8 cellular contexts compared by ENCODE assay signal in genomic region chr3:14319654-14320182, GRCh38.
DNase-seq lines count a peak whose midpoint lies in the region; ATAC-seq and TF ChIP-seq lines count a peak whose summit lies in the region.

No MANE protein-coding gene starts in this region.

- peaks cover 5% of the 10 kb centered on the region for H3K9me3 Mint-ChIP-seq in mesothelial cell of epicardium

- H3K4me3 ChIP-seq in OCI-LY3 (ENCODE audit: low read length) (peak overlapping the region; percentile 74), choroid plexus epithelial cell (ENCODE audit: low read depth, low read length) (no peak overlapping the region)

- peak overlapping the region; percentile 85 for H2AFZ ChIP-seq in OCI-LY3 (ENCODE audit: low read depth, low read length)

- H3K4me3 Mint-ChIP-seq in mesothelial cell of epicardium: peak overlapping the region; percentile 26

- H4K20me1 ChIP-seq in OCI-LY3 (ENCODE audit: insufficient read depth, low read length): no peaks in the 10 kb centered on the region

- H3K4me1 Mint-ChIP-seq in mesothelial cell of epicardium: peaks cover 3% of the 10 kb centered on the region

- H3K27me3 ChIP-seq in OCI-LY3 (ENCODE audit: low read depth, low read length): peaks cover 9% of the 10 kb centered on the region

- H3K4me1 ChIP-seq in OCI-LY3 (ENCODE audit: low read length): peaks cover 22% of the 10 kb centered on the region

- no peak for TF ChIP-seq CTCF in OCI-LY3 (IDR thresholded peaks at IDR 0.05; ENCODE audit: low read depth, low read length)
- TF ChIP-seq CTCF in choroid plexus epithelial cell (conservative IDR thresholded peaks at IDR 0.05; ENCODE audit: low read depth, low read length): no peak
- no peak for TF ChIP-seq CTCF in mesothelial cell of epicardium (IDR thresholded peaks at IDR 0.05; ENCODE audit: unreplicated experiment)

- peak overlapping the region; percentile 72 for H3K4me2 ChIP-seq in OCI-LY3 (ENCODE audit: low read length)

- no peak overlapping the region for H3K27ac ChIP-seq in OCI-LY3 (ENCODE audit: low read length)

- H3K36me3 ChIP-seq in OCI-LY3 (replicated peaks; ENCODE audit: low read depth, low read length): no peaks in the 10 kb centered on the region

- no peaks in the 10 kb centered on the region for H3K36me3 Mint-ChIP-seq in mesothelial cell of epicardium

- no peak overlapping the region for H3K27ac Mint-ChIP-seq in mesothelial cell of epicardium

- peak overlapping the region; percentile 40; the same call in 1 of the 2 replicates for H3K9ac ChIP-seq in OCI-LY3 (ENCODE audit: low read length)

- ATAC-seq in HG03196 (IDR thresholded peaks at IDR 0.05; ENCODE audit: unreplicated experiment): peak; percentile 88

- no peaks in the 10 kb centered on the region for H3K9me3 ChIP-seq in OCI-LY3 (ENCODE audit: insufficient read depth, low read length)

- peaks cover 11% of the 10 kb centered on the region for H3K27me3 Mint-ChIP-seq in mesothelial cell of epicardium (ENCODE audit: low read depth)

- DNase-seq in DMS53 treated with DMSO at 0.1 percent for 48 hours (lab: John Stamatoyannopoulos, UW; ENCODE audit: unreplicated experiment) (peak; percentile 62), GM19238 (ENCODE audit: insufficient read length, low spot score) (peak; percentile 68), choroid plexus epithelial cell (ENCODE audit: low read depth) (peak; percentile 80), mesothelial cell of epicardium (ENCODE audit: low spot score in 2 of 2, unreplicated experiment in 2 of 2) (no peak), NCI-H187 (lab: John Stamatoyannopoulos, UW) (no peak), cortex of kidney (lab: John Stamatoyannopoulos, UW) (no peak)

- H3K79me2 ChIP-seq in OCI-LY3 (ENCODE audit: low read length): no peaks in the 10 kb centered on the region

Comparison
In these comparisons a context has a peak if more than half of its experiments do, and no peak if none do; other contexts are left out.
1. DNase-seq: peak in DMS53 treated with DMSO at 0.1 percent for 48 hours (single experiment), GM19238 (single experiment) and choroid plexus epithelial cell (single experiment); none in mesothelial cell of epicardium (0 of 2), NCI-H187 (0 of 2) and cortex of kidney (single experiment).